In genomic region chrX:107734646-107735045, GRCh38 we compare ENCODE assay signal across 22 cellular contexts. TPM values are rescaled to one million over a fixed set of nuclear protein-coding genes. Genes with fewer than 3 reads are reported as not detected.
"Had no signal": no experiment of that assay in that cellular context is flagged by ENCODE, and none has a peak within 500 bp of the region (broad histone marks: within the 10 kb centered on the region; RNA-seq: fewer than 3 reads in every experiment).

No MANE protein-coding gene starts in this region.

- H3K9me3 ChIP-seq: right lobe of liver, suprapubic skin, upper lobe of left lung had no signal

- H3K27ac Mint-ChIP-seq: activated CD4-positive, alpha-beta T cell treated with anti-CD3 and anti-CD28 coated beads, Interleukin-2, amount 10 ng/mL, durations not matched to agents 7 days and 5 days; activated CD8-positive, alpha-beta T cell treated with anti-CD3 and anti-CD28 coated beads, Interleukin-2, amount 10 ng/mL, durations not matched to agents 7 days and 5 days; activated T-cell treated with anti-CD3 and anti-CD28 coated beads, Interleukin-2, amount 50 U/mL, for 24 hours; activated T-helper 2 cell treated with anti-CD3 and anti-CD28 coated beads, Interferon-gamma antibody, Interleukin-2, Interleukin-4, amounts not matched to agents 10 μg/mL and 5 μg/mL and 100 μg/mL, durations not matched to agents 14 hours and 24 hours and 36 hours; progenitor cell of endocrine pancreas had no signal

- DNase-seq: activated CD4-positive, alpha-beta T cell treated with anti-CD3 and anti-CD28 coated beads, Interleukin-2, amount 10 ng/mL, durations not matched to agents 7 days and 5 days; activated CD8-positive, alpha-beta T cell treated with anti-CD3 and anti-CD28 coated beads, Interleukin-2, amount 10 ng/mL, durations not matched to agents 7 days and 5 days; activated naive CD4-positive, alpha-beta T cell treated with Interleukin-2 at 50 U/mL for 16 hours; activated T-cell treated with anti-CD3 and anti-CD28 coated beads, Interleukin-2, amount 50 U/mL, for 24 hours; anterior cingulate cortex; effector CD8-positive, alpha-beta T cell; foreskin fibroblast; glutamatergic neuron; hypothalamus; islet precursor cell; right lobe of liver; SIG-M5; stimulated activated naive CD4-positive, alpha-beta T cell treated with Interleukin-2 at 50 U/mL for 16 hours; T-helper 1 cell; T1000; upper lobe of left lung had no signal

- H3K9me3 Mint-ChIP-seq: activated CD4-positive, alpha-beta T cell treated with anti-CD3 and anti-CD28 coated beads, Interleukin-2, amount 10 ng/mL, durations not matched to agents 7 days and 5 days; activated T-cell treated with anti-CD3 and anti-CD28 coated beads, Interleukin-2, amount 50 U/mL, for 24 hours; activated T-helper 2 cell treated with anti-CD3 and anti-CD28 coated beads, Interferon-gamma antibody, Interleukin-2, Interleukin-4, amounts not matched to agents 10 μg/mL and 5 μg/mL and 100 μg/mL, durations not matched to agents 14 hours and 24 hours and 36 hours had no signal

- H3K27ac ChIP-seq: right lobe of liver, suprapubic skin had no signal

- H3K36me3 ChIP-seq: right lobe of liver, suprapubic skin, upper lobe of left lung had no signal

- H3K27me3 Mint-ChIP-seq: activated CD4-positive, alpha-beta T cell treated with anti-CD3 and anti-CD28 coated beads, Interleukin-2, amount 10 ng/mL, durations not matched to agents 7 days and 5 days; progenitor cell of endocrine pancreas had no signal

- H3K4me3 ChIP-seq: coronary artery, right lobe of liver, smooth muscle cell, suprapubic skin, upper lobe of left lung had no signal

- ATAC-seq: activated CD8-positive, alpha-beta T cell treated with anti-CD3 and anti-CD28 coated beads, Interleukin-2, amount 10 ng/mL, durations not matched to agents 7 days and 5 days; right lobe of liver had no signal

- H3K4me3 Mint-ChIP-seq: activated CD4-positive, alpha-beta T cell treated with anti-CD3 and anti-CD28 coated beads, Interleukin-2, amount 10 ng/mL, durations not matched to agents 7 days and 5 days; activated CD8-positive, alpha-beta T cell treated with anti-CD3 and anti-CD28 coated beads, Interleukin-2, amount 10 ng/mL, durations not matched to agents 7 days and 5 days; activated T-cell treated with anti-CD3 and anti-CD28 coated beads, Interleukin-2, amount 50 U/mL, for 24 hours; neural crest cell had no signal

- H3K27me3 ChIP-seq: right lobe of liver, suprapubic skin, upper lobe of left lung had no signal

- H3K4me2 ChIP-seq: smooth muscle cell had no signal

RNA-seq across cellular contexts. Expression of gene NCBP2L, which starts 42.9 kb away (rescaled TPM):
- total RNA-seq: activated CD4-positive, alpha-beta T cell treated with anti-CD3 and anti-CD28 coated beads, Interleukin-2, amount 10 ng/mL, durations not matched to agents 7 days and 5 days; activated CD8-positive, alpha-beta T cell treated with anti-CD3 and anti-CD28 coated beads, Interleukin-2, amount 10 ng/mL, durations not matched to agents 7 days and 5 days; activated T-helper 2 cell treated with anti-CD3 and anti-CD28 coated beads, Interferon-gamma antibody, Interleukin-2, Interleukin-4, amounts not matched to agents 10 μg/mL and 5 μg/mL and 100 μg/mL, durations not matched to agents 14 hours and 24 hours and 36 hours; neural crest cell; progenitor cell of endocrine pancreas; right lobe of liver; smooth muscle cell; suprapubic skin had no signal
